22 cellular contexts compared by ENCODE assay signal in the genomic region with DNA sequence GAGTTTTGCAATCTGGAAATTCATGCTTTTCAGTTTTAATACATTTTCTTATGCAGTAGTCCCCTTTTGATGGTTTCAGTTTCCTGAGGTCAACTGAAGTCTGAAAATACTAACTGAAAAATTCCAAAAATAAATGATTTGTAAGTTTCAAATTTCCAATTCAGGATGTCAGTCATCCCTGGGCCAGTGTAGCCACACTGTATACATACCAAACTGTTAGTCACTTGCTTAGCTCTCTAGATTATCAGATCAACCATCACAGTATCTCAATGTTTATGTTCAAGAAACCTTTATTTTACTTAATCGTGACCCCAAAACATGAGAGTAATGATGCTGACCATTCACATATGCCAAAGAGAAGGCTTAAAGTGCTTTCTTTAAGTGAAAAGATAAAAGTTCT.
A peak's percentile ranks its signal among the peaks of the same experiment; 100 is the strongest.
DNase-seq lines count a peak whose midpoint lies in the region; ATAC-seq and TF ChIP-seq lines count a peak whose summit lies in the region.
"Had no signal": no experiment of that assay in that cellular context is flagged by ENCODE, and none has a peak within 500 bp of the region (broad histone marks: within the 10 kb centered on the region; RNA-seq: fewer than 3 reads in every experiment).

No MANE protein-coding gene starts in this region.

- no peak for ATAC-seq in naive thymus-derived CD4-positive, alpha-beta T cell
- no peak for ATAC-seq in HG03439 (IDR thresholded peaks at IDR 0.05; ENCODE audit: unreplicated experiment)
- ATAC-seq: GM12878, HCT116 had no signal

- H3K27me3 ChIP-seq in ACC112 (ENCODE audit: insufficient read depth, low read length) (no peaks in the 10 kb centered on the region), MM.1S (replicated peaks; ENCODE audit: insufficient read depth, low read length) (no peaks in the 10 kb centered on the region)
- H3K27me3 ChIP-seq in naive thymus-derived CD4-positive, alpha-beta T cell (ENCODE audit: control insufficient read depth in 2 of 2, insufficient read depth in 2 of 2, low read length in 2 of 2) = no peaks in the 10 kb centered on the region
- H3K27me3 ChIP-seq: BE2C had no signal

- H3K36me3 ChIP-seq in ACC112 (ENCODE audit: insufficient read depth, low read length) (no peaks in the 10 kb centered on the region), MM.1S (replicated peaks; ENCODE audit: insufficient read depth, low read length) (no peaks in the 10 kb centered on the region)
- H3K36me3 ChIP-seq in naive thymus-derived CD4-positive, alpha-beta T cell (ENCODE audit: control insufficient read depth in 2 of 3, insufficient read depth in 3 of 3, low read length in 3 of 3) = no peaks in the 10 kb centered on the region
- H3K36me3 ChIP-seq: BE2C had no signal

- no peaks in the 10 kb centered on the region for H3K36me3 Mint-ChIP-seq in naive thymus-derived CD4-positive, alpha-beta T cell
- no peaks in the 10 kb centered on the region for H3K36me3 Mint-ChIP-seq in activated T-helper 1 cell treated with anti-CD3 and anti-CD28 coated beads, Interleukin-12 subunit alpha, Interleukin-12 subunit beta, Interleukin-2, Interleukin-4 antibody, amounts not matched to agents 30 ng/mL and 10 ng/mL and 1 ng/mL, durations not matched to agents 14 hours and 24 hours and 36 hours (ENCODE audit: low read depth)
- H3K36me3 Mint-ChIP-seq: CD14-positive monocyte; CD4-positive, alpha-beta memory T cell had no signal

- H2AFZ ChIP-seq in ACC112 (ENCODE audit: low read length, unreplicated experiment) (peak overlapping the region; percentile 36), MM.1S (ENCODE audit: low read length) (0 out of 2 replicates have a peak overlapping the region, but pooled peaks have one; percentile 22)
- H2AFZ ChIP-seq: GM23248 had no signal

- H3K27ac Mint-ChIP-seq in naive thymus-derived CD4-positive, alpha-beta T cell = no peak overlapping the region
- no peak overlapping the region for H3K27ac Mint-ChIP-seq in activated T-helper 1 cell treated with anti-CD3 and anti-CD28 coated beads, Interleukin-12 subunit alpha, Interleukin-12 subunit beta, Interleukin-2, Interleukin-4 antibody, amounts not matched to agents 30 ng/mL and 10 ng/mL and 1 ng/mL, durations not matched to agents 14 hours and 24 hours and 36 hours
- H3K27ac Mint-ChIP-seq: CD14-positive monocyte; CD4-positive, alpha-beta memory T cell had no signal

- no peak overlapping the region for H3K4me3 ChIP-seq in ACC112 (ENCODE audit: low read depth, low read length)
- peak overlapping the region; percentile 20; the same call in 1 of the 2 replicates for H3K4me3 ChIP-seq in MM.1S (ENCODE audit: low read length)
- no peak overlapping the region for H3K4me3 ChIP-seq in choroid plexus epithelial cell (ENCODE audit: low read depth, low read length)
- no peak overlapping the region for H3K4me3 ChIP-seq in naive thymus-derived CD4-positive, alpha-beta T cell (ENCODE audit: low read length)
- H3K4me3 ChIP-seq: GM12878, GM23248 had no signal

- DNase-seq in H4 (ENCODE audit: low spot score) (peak; percentile 2), MM.1S (peak; percentile 22), choroid plexus epithelial cell (ENCODE audit: low read depth) (peak; percentile 54), NCI-H345 treated with DMSO at 0.1 percent for 48 hours (lab: John Stamatoyannopoulos, UW; ENCODE audit: unreplicated experiment) (no peak)
- no peak for DNase-seq in naive thymus-derived CD4-positive, alpha-beta T cell
- DNase-seq in activated T-helper 1 cell treated with anti-CD3 and anti-CD28 coated beads, Interleukin-12 subunit alpha, Interleukin-12 subunit beta, Interleukin-2, Interleukin-4 antibody, amounts not matched to agents 30 ng/mL and 10 ng/mL and 1 ng/mL, durations not matched to agents 14 hours and 24 hours and 36 hours (ENCODE audit: low spot score) = no peak
- DNase-seq: 8988T; ACHN; BE2C; Calu3; CD4-positive, alpha-beta memory T cell; DMS79 treated with DMSO at 0.1 percent for 48 hours; GM23248; H7; Kasumi-1; KG1 had no signal

- H3K9me2 ChIP-seq in MM.1S (replicated peaks; ENCODE audit: insufficient read depth, low read length) = no peaks in the 10 kb centered on the region

- H3F3A ChIP-seq in MM.1S (ENCODE audit: insufficient read depth, low read length) = no peaks in the 10 kb centered on the region

- peaks cover 0 to 13% (median 4%) of the 10 kb centered on the region in 11 donors for H3K9me3 Mint-ChIP-seq in naive thymus-derived CD4-positive, alpha-beta T cell
- H3K9me3 Mint-ChIP-seq in activated T-helper 1 cell treated with anti-CD3 and anti-CD28 coated beads, Interleukin-12 subunit alpha, Interleukin-12 subunit beta, Interleukin-2, Interleukin-4 antibody, amounts not matched to agents 30 ng/mL and 10 ng/mL and 1 ng/mL, durations not matched to agents 14 hours and 24 hours and 36 hours = no peaks in the 10 kb centered on the region

- H3K27ac ChIP-seq in ACC112 (ENCODE audit: low read depth, low read length) = no peak overlapping the region
- H3K27ac ChIP-seq in MM.1S (ENCODE audit: low read length) = peak overlapping the region; percentile 45; the same call in 1 of the 2 replicates
- H3K27ac ChIP-seq in naive thymus-derived CD4-positive, alpha-beta T cell (ENCODE audit: low read depth, low read length) = no peak overlapping the region
- H3K27ac ChIP-seq: GM23248, HL-60 had no signal

- POLR2A ChIA-PET in naive thymus-derived CD4-positive, alpha-beta T cell (lab: Charles Lee) = no interaction called here

- H3K79me2 ChIP-seq in ACC112 (ENCODE audit: control insufficient read depth, insufficient read depth, low read length, unreplicated experiment) (no peaks in the 10 kb centered on the region), MM.1S (ENCODE audit: low read length) (no peaks in the 10 kb centered on the region)

- peak overlapping the region; percentile 1; the same call in 1 of the 2 replicates for H3K9ac ChIP-seq in MM.1S (ENCODE audit: low read length)
- H3K9ac ChIP-seq: GM23248 had no signal

- H3K27me3 Mint-ChIP-seq in naive thymus-derived CD4-positive, alpha-beta T cell = no peaks in the 10 kb centered on the region
- H3K27me3 Mint-ChIP-seq in activated T-helper 1 cell treated with anti-CD3 and anti-CD28 coated beads, Interleukin-12 subunit alpha, Interleukin-12 subunit beta, Interleukin-2, Interleukin-4 antibody, amounts not matched to agents 30 ng/mL and 10 ng/mL and 1 ng/mL, durations not matched to agents 14 hours and 24 hours and 36 hours (ENCODE audit: insufficient read depth) = no peaks in the 10 kb centered on the region
- H3K27me3 Mint-ChIP-seq: CD4-positive, alpha-beta memory T cell had no signal

- TF ChIP-seq CTCF in MM.1S (IDR thresholded peaks at IDR 0.05; ENCODE audit: low read length) (no peak), choroid plexus epithelial cell (conservative IDR thresholded peaks at IDR 0.05; ENCODE audit: low read depth, low read length) (no peak)

- H4K20me1 ChIP-seq in MM.1S (ENCODE audit: insufficient read depth, low read length) = no peaks in the 10 kb centered on the region

- H3K4me1 ChIP-seq in ACC112 (ENCODE audit: control insufficient read depth, insufficient read depth, low read length, unreplicated experiment) (peaks cover 13% of the 10 kb centered on the region), MM.1S (ENCODE audit: low read length) (peaks cover 18% of the 10 kb centered on the region)
- H3K4me1 ChIP-seq in naive thymus-derived CD4-positive, alpha-beta T cell (ENCODE audit: control insufficient read depth in 2 of 2, insufficient read depth in 2 of 2, low read length in 2 of 2) = no peaks in the 10 kb centered on the region

- peak overlapping the region; percentile 48 for H3K4me2 ChIP-seq in MM.1S (ENCODE audit: low read depth, low read length)

- intact Hi-C loops in naive thymus-derived CD4-positive, alpha-beta T cell (cut with micrococcal nuclease) = no loop called here
- intact Hi-C loops in activated T-helper 1 cell treated with anti-CD3 and anti-CD28 coated beads, Interleukin-12 subunit alpha, Interleukin-12 subunit beta, Interleukin-2, Interleukin-4 antibody, amounts not matched to agents 30 ng/mL and 10 ng/mL and 1 ng/mL, durations not matched to agents 14 hours and 24 hours and 36 hours (cut with micrococcal nuclease) = no loop called here

- CTCF ChIA-PET in naive thymus-derived CD4-positive, alpha-beta T cell (lab: Charles Lee) = no interaction called here

- no peaks in the 10 kb centered on the region for H3K9me3 ChIP-seq in MM.1S (replicated peaks; ENCODE audit: insufficient read depth, low read length)
- H3K9me3 ChIP-seq in naive thymus-derived CD4-positive, alpha-beta T cell (ENCODE audit: control insufficient read depth in 2 of 3, low read length in 3 of 3) = no peaks in the 10 kb centered on the region
- H3K9me3 ChIP-seq: BE2C had no signal

- no peaks in the 10 kb centered on the region for H3K4me1 Mint-ChIP-seq in naive thymus-derived CD4-positive, alpha-beta T cell
- no peaks in the 10 kb centered on the region for H3K4me1 Mint-ChIP-seq in activated T-helper 1 cell treated with anti-CD3 and anti-CD28 coated beads, Interleukin-12 subunit alpha, Interleukin-12 subunit beta, Interleukin-2, Interleukin-4 antibody, amounts not matched to agents 30 ng/mL and 10 ng/mL and 1 ng/mL, durations not matched to agents 14 hours and 24 hours and 36 hours (ENCODE audit: low read depth)
- H3K4me1 Mint-ChIP-seq: CD14-positive monocyte; CD4-positive, alpha-beta memory T cell had no signal

- H3K4me3 Mint-ChIP-seq in naive thymus-derived CD4-positive, alpha-beta T cell = no peak overlapping the region
- no peak overlapping the region for H3K4me3 Mint-ChIP-seq in activated T-helper 1 cell treated with anti-CD3 and anti-CD28 coated beads, Interleukin-12 subunit alpha, Interleukin-12 subunit beta, Interleukin-2, Interleukin-4 antibody, amounts not matched to agents 30 ng/mL and 10 ng/mL and 1 ng/mL, durations not matched to agents 14 hours and 24 hours and 36 hours
- H3K4me3 Mint-ChIP-seq: CD14-positive monocyte; CD4-positive, alpha-beta memory T cell had no signal

Comparison
In these comparisons a context has a peak if more than half of its experiments do, and no peak if none do; other contexts are left out.
1. DNase-seq: peak in H4 (single experiment), MM.1S (single experiment) and choroid plexus epithelial cell (single experiment); none in naive thymus-derived CD4-positive, alpha-beta T cell (0 of 9), activated T-helper 1 cell treated with anti-CD3 and anti-CD28 coated beads, Interleukin-12 subunit alpha, Interleukin-12 subunit beta, Interleukin-2, Interleukin-4 antibody, amounts not matched to agents 30 ng/mL and 10 ng/mL and 1 ng/mL, durations not matched to agents 14 hours and 24 hours and 36 hours (single experiment) and NCI-H345 treated with DMSO at 0.1 percent for 48 hours (single experiment).